ENCODE assay signal across 12 cellular contexts in the genomic region with DNA sequence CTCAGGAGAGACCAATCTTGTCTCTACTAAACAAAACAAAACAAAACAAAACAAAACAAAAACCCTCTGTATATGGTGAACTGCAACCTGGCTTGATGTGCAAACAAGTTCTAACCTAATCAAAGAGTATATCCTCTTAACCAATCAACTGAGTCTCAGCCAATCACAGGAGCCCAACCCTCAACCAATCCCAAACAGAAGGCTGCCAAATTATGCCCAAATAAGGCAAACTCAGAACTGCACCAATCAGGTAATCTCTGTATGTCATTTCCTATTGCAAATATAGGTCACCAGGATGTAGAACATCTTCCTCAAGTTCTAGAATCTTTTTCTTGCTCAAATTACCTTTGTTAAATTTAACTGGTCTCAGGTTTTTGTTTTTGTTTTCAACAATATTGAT. TPM values are rescaled to one million over a fixed set of nuclear protein-coding genes. Genes with fewer than 3 reads are reported as not detected.
DNase-seq lines count a peak whose midpoint lies in the region; ATAC-seq, FAIRE-seq and TF ChIP-seq lines count a peak whose summit lies in the region.
"Had no signal": no experiment of that assay in that cellular context is flagged by ENCODE, and none has a peak within 500 bp of the region (broad histone marks: within the 10 kb centered on the region; RNA-seq: fewer than 3 reads in every experiment).

No MANE protein-coding gene starts in this region.

- H2BK20ac ChIP-seq in H9 (ENCODE audit: low read depth, low read length, poor library complexity, severe bottlenecking): no peak overlapping the region

- no peak overlapping the region for H3K4me3 Mint-ChIP-seq in H9

- no peak overlapping the region for H3K56ac ChIP-seq in H9 (ENCODE audit: insufficient read length, low read depth, low read length)

- H3K27me3 Mint-ChIP-seq in H9 (ENCODE audit: low read depth): no peaks in the 10 kb centered on the region

- no peak overlapping the region for H4K5ac ChIP-seq in H9 (ENCODE audit: insufficient read length, low read depth, low read length)

- H3K9ac ChIP-seq in H9 (ENCODE audit: extremely low read depth, insufficient read length, low read length): no peak overlapping the region
- H3K9ac ChIP-seq in kidney (ENCODE audit: low read length in 2 of 2): no peak overlapping the region

- no peaks in the 10 kb centered on the region for H3K9me3 Mint-ChIP-seq in H9

- H3K27me3 ChIP-seq in H9 (ENCODE audit: insufficient read depth, low read length) (no peaks in the 10 kb centered on the region), gastroesophageal sphincter (no peaks in the 10 kb centered on the region)
- H3K27me3 ChIP-seq: gastrocnemius medialis, spleen had no signal

- no peak for TF ChIP-seq EP300 in gastroesophageal sphincter (IDR thresholded peaks at IDR 0.05)

- H3K79me1 ChIP-seq in H9 (ENCODE audit: insufficient read depth, low read depth, low read length, poor library complexity, severe bottlenecking): peaks cover 4% of the 10 kb centered on the region

- H2AK5ac ChIP-seq in H9 (ENCODE audit: insufficient read length, low read length): no peak overlapping the region

- no peak overlapping the region for H4K91ac ChIP-seq in H9 (ENCODE audit: insufficient read length, low read depth, low read length)

- H3K23ac ChIP-seq in H9 (ENCODE audit: insufficient read length, low read depth, low read length): no peak overlapping the region

- TF ChIP-seq CTCF in H9 (conservative IDR thresholded peaks at IDR 0.05): no peak
- TF ChIP-seq CTCF in gastroesophageal sphincter (IDR thresholded peaks at IDR 0.05): no peak
- no peak for TF ChIP-seq CTCF in kidney (IDR thresholded peaks at IDR 0.05; ENCODE audit: borderline replicate concordance, extremely low read depth, insufficient read depth)

- peaks cover 3% of the 10 kb centered on the region; the same call in 1 of the 2 replicates for H3K4me1 ChIP-seq in H9 (ENCODE audit: insufficient read depth, low read length)
- H3K4me1 ChIP-seq in gastroesophageal sphincter: peaks cover 6 to 57% (median 21%) of the 10 kb centered on the region in 3 donors
- peaks cover 10 to 13% of the 10 kb centered on the region in 2 donors for H3K4me1 ChIP-seq in kidney (ENCODE audit: control insufficient read depth in 1 of 2, insufficient read depth in 1 of 2, low read depth in 1 of 2, low read length in 2 of 2)

- H3K9me3 ChIP-seq in H9 (ENCODE audit: control insufficient read depth, low read depth, low read length): no peaks in the 10 kb centered on the region
- no peaks in the 10 kb centered on the region for H3K9me3 ChIP-seq in gastroesophageal sphincter
- H3K9me3 ChIP-seq in kidney (ENCODE audit: control insufficient read depth in 1 of 2, low read length in 2 of 2): no peaks in the 10 kb centered on the region
- H3K9me3 ChIP-seq: gastrocnemius medialis, spleen had no signal

- H3K27ac Mint-ChIP-seq in H9: peak overlapping the region in 2 of 3 experiments; percentile 24 to 39; a peak in 1 of 7 replicates

- no peak for TF ChIP-seq POLR2A in gastroesophageal sphincter (IDR thresholded peaks at IDR 0.05)

- peak overlapping the region; percentile 59 for H3K18ac ChIP-seq in H9 (ENCODE audit: insufficient read length, low read depth, low read length)

- no peaks in the 10 kb centered on the region for H4K20me1 ChIP-seq in H9 (ENCODE audit: control insufficient read depth, insufficient read depth, insufficient read length)

- peaks cover 55% of the 10 kb centered on the region for H3K79me2 ChIP-seq in H9 (ENCODE audit: insufficient read depth, low read length)

- H3T11ph ChIP-seq in H9 (ENCODE audit: low read length): peak overlapping the region; percentile 90

- H3K4me2 ChIP-seq in H9 (ENCODE audit: insufficient read depth, insufficient read length, low read length): no peak overlapping the region

- H4K8ac ChIP-seq in H9 (replicated peaks; ENCODE audit: insufficient read length, low read depth, low read length): no peak overlapping the region

- H3K4me1 Mint-ChIP-seq in H9: peaks cover 9 to 15% of the 10 kb centered on the region in 2 experiments

- 0 out of 2 replicates have a peak overlapping the region, but pooled peaks have one; percentile 52 for H3K4ac ChIP-seq in H9 (ENCODE audit: low read depth, low read length)

- peaks cover 0 to 12% of the 10 kb centered on the region in 2 donors for H3K36me3 ChIP-seq in gastroesophageal sphincter
- peaks cover 4 to 12% of the 10 kb centered on the region in 2 donors for H3K36me3 ChIP-seq in kidney (ENCODE audit: control insufficient read depth in 1 of 2, insufficient read depth in 2 of 2, low read length in 2 of 2)

- DNase-seq in NCI-H2081 (lab: John Stamatoyannopoulos, UW) (peak; percentile 26 to 44), NCI-H2081 treated with DMSO at 0.1 percent for 48 hours (lab: John Stamatoyannopoulos, UW) (no peak), H9 (no peak), SK-N-DZ (ENCODE audit: low spot score) (peak; percentile 39), kidney (no peak)
- DNase-seq: gastrocnemius medialis, mesenchymal stem cell, spleen had no signal

- peak overlapping the region; percentile 67 for H2BK120ac ChIP-seq in H9 (ENCODE audit: low read depth, low read length, poor library complexity, severe bottlenecking)

- no peak for ATAC-seq in gastroesophageal sphincter
- no peak for ATAC-seq in activated CD4-positive, CD25-positive, alpha-beta regulatory T cell treated with anti-CD3 and anti-CD28 coated beads, Interleukin-2, amount 50 U/mL, for 24 hours
- ATAC-seq in GM21447 (IDR thresholded peaks at IDR 0.05; ENCODE audit: unreplicated experiment): no peak

- no peak overlapping the region for H3K14ac ChIP-seq in H9 (ENCODE audit: insufficient read depth, low read length)

- intact Hi-C loops in kidney (cut with DNase I): no loop called here

- no peak overlapping the region for H3K4me3 ChIP-seq in gastroesophageal sphincter
- H3K4me3 ChIP-seq in kidney (ENCODE audit: low read length in 2 of 2): no peak overlapping the region
- H3K4me3 ChIP-seq: gastrocnemius medialis, spleen had no signal

- H2BK12ac ChIP-seq in H9 (ENCODE audit: insufficient read length, low read depth, low read length): no peak overlapping the region

- H2AFZ ChIP-seq in H9 (ENCODE audit: low read length): no peak overlapping the region

- no peak overlapping the region for H2BK15ac ChIP-seq in H9 (ENCODE audit: low read depth, low read length)

- peaks cover 9% of the 10 kb centered on the region for H3K23me2 ChIP-seq in H9 (ENCODE audit: insufficient read length, low read depth, low read length, poor library complexity, severe bottlenecking)

- H3K27ac ChIP-seq in H9 (ENCODE audit: insufficient read length, low read depth, low read length) (peak overlapping the region; percentile 13), gastroesophageal sphincter (peak overlapping the region in 3 of 4 donors; percentile 5 to 38 (median 12)), kidney (ENCODE audit: low read depth in 2 of 2, low read length in 2 of 2) (no peak overlapping the region)
- H3K27ac ChIP-seq: spleen had no signal

- no peak overlapping the region for H2BK5ac ChIP-seq in H9 (ENCODE audit: insufficient read length, low read length)

- peaks cover 19 to 32% (median 32%) of the 10 kb centered on the region in 3 experiments; a peak in 6 of 7 replicates for H3K36me3 Mint-ChIP-seq in H9 (ENCODE audit: insufficient read depth in 1 of 3, low read depth in 3 of 3)

- FAIRE-seq in kidney (lab: Jason Lieb, UNC): no peak
- FAIRE-seq: G401.6 had no signal

RNA-seq across cellular contexts. Expression of a gene that starts 5.2 kb away (rescaled TPM):
- total RNA-seq in H9 (2021): 39.2 and 41.2 TPM in 2 replicates
- polyA plus RNA-seq in SK-N-DZ (2014; cell fraction: cytosol; rRNA removed): 24.7 and 30.0 TPM in 2 replicates
- 52.3 and 53.1 TPM in 2 replicates for polyA plus RNA-seq in SK-N-DZ (2014; cell fraction: nucleus; rRNA removed)
- total RNA-seq in gastroesophageal sphincter: 10 to 100 TPM; 16.4 to 27.9 (median 26.9) TPM
- total RNA-seq in kidney: 23.5 TPM
- polyA plus RNA-seq in kidney (ENCODE audit: insufficient read depth, low read depth, low replicate concordance): 13.3 TPM

RNA-seq across cellular contexts. Expression of a gene that starts 56.4 kb away (rescaled TPM):
- total RNA-seq in H9 (2021): 12.5 and 12.6 TPM in 2 replicates
- polyA plus RNA-seq in SK-N-DZ (2014; cell fraction: cytosol; rRNA removed): 11.1 and 14.0 TPM in 2 replicates
- polyA plus RNA-seq in SK-N-DZ (2014; cell fraction: nucleus; rRNA removed): 11.8 and 27.9 TPM in 2 replicates
- total RNA-seq in gastroesophageal sphincter: 10 to 100 TPM in 2 of 4 donors, 1 to 10 TPM in 2; 6.6 to 19.6 (median 10.8) TPM
- 14.4 TPM for total RNA-seq in kidney
- polyA plus RNA-seq in kidney (ENCODE audit: insufficient read depth, low read depth, low replicate concordance): 7.4 TPM

RNA-seq across cellular contexts. Expression of a gene that starts 56.6 kb away (rescaled TPM):
- total RNA-seq in H9 (2021): 21.2 and 21.8 TPM in 2 replicates
- polyA plus RNA-seq in SK-N-DZ (2014; cell fraction: cytosol; rRNA removed): 39.2 and 102 TPM in 2 replicates
- polyA plus RNA-seq in SK-N-DZ (2014; cell fraction: nucleus; rRNA removed): 133 and 166 TPM in 2 replicates
- total RNA-seq in gastroesophageal sphincter: 10 to 100 TPM; 12.7 to 46.4 (median 18.2) TPM
- total RNA-seq in kidney: 19.6 TPM
- polyA plus RNA-seq in kidney (ENCODE audit: insufficient read depth, low read depth, low replicate concordance): 16.9 TPM

Comparison
In these comparisons a context has a peak if more than half of its experiments do, and no peak if none do; other contexts are left out.
1. DNase-seq: peak in NCI-H2081 (2 of 2) and SK-N-DZ (single experiment); none in NCI-H2081 treated with DMSO at 0.1 percent for 48 hours (single experiment), H9 (single experiment) and kidney (single experiment).
2. H3K27ac ChIP-seq: peak in H9 (single experiment) and gastroesophageal sphincter (3 of 4); none in kidney (0 of 2).